8 cellular contexts compared by ENCODE assay signal in the genomic region with DNA sequence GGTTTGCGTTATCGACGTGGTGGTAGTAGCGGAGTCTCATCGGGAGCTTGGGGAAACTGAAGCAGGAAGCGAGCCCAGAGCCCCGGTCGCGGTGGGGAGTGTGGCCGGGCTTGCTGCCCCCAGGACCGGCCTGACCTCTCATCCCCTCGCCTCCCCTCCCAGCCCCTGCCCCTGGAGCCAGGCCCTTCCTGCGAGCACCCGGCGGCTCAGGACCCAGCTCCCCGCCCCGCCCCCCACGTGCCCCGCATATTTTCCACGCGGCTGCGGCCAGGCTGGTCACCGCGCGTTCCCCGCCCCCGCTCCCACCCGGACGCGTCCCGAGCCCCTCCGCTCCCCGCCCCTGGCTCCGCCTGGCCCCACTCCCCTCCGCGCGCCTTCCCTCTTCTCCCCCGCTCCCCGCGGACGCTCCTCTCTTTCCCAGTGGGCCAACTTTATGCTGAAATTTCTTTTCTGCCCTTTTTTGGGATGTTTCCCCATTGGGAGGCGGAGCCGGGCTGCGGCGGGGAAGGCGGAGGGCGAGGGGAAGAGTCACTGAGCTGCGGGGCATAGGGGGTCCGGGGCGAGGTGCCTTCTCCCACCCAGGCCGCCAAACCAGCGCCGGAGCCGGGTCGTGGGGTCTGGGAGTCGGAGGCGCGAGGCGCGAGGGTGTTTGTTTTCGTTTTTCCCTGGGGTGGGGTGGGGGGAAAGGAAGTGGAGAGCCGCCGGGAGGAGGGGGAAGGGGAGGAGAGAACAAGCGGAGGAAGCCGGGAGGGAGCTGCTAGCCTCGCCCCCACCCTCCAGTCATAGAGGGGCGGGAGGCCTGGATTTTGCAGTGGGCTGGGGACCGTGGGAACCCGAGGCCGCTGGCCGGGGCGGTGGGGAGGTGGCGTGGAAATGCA. TPM values are rescaled to one million over a fixed set of nuclear protein-coding genes. Genes with fewer than 3 reads are reported as not detected.
DNase-seq lines count a peak whose midpoint lies in the region; ATAC-seq and TF ChIP-seq lines count a peak whose summit lies in the region.

No MANE protein-coding gene starts in this region.

- CTCF ChIA-PET in activated CD4-positive, alpha-beta T cell treated with anti-CD3 and anti-CD28 coated beads for 36 hours (lab: Charles Lee): interaction anchor here (1.1 to 1.9 kb wide), 4 partner anchors 21 to 79 kb away, joined by 3 to 6 read pairs (median 4); no protein-coding TSS in a partner anchor

- WGBS in tibial nerve, 2 donors: 1 to 2% methylated on average over 45 to 53 of the region's 73 CpGs

- H3K36me3 ChIP-seq in tibial nerve: peaks cover 0 to 7% (median 0%) of the 10 kb centered on the region in 3 donors

- POLR2A ChIA-PET in activated CD4-positive, alpha-beta T cell treated with anti-CD3 and anti-CD28 coated beads for 36 hours (lab: Charles Lee): interaction anchor here (0.6 to 1.1 kb wide), 3 partner anchors 41 to 87 kb away, joined by 3 read pairs; no protein-coding TSS in a partner anchor

- peaks cover 0 to 68% (median 8%) of the 10 kb centered on the region in 4 donors for H3K4me1 ChIP-seq in tibial nerve

- H3K9me3 Mint-ChIP-seq in activated CD4-positive, alpha-beta T cell treated with anti-CD3 and anti-CD28 coated beads for 36 hours (ENCODE audit: low read depth): no peaks in the 10 kb centered on the region
- no peaks in the 10 kb centered on the region for H3K9me3 Mint-ChIP-seq in naive B cell

- peaks cover 23% of the 10 kb centered on the region for H3K4me1 Mint-ChIP-seq in activated CD4-positive, alpha-beta T cell treated with anti-CD3 and anti-CD28 coated beads for 36 hours
- peaks cover 10 to 16% (median 13%) of the 10 kb centered on the region in 3 donors for H3K4me1 Mint-ChIP-seq in naive B cell

- H3K27ac Mint-ChIP-seq in activated CD4-positive, alpha-beta T cell treated with anti-CD3 and anti-CD28 coated beads for 36 hours: peak overlapping the region; percentile 47
- H3K27ac Mint-ChIP-seq in naive B cell: peak overlapping the region in 5 of 6 donors; percentile 43 to 89 (median 73)

- peak in 1 of 2 donors; percentile 24 for TF ChIP-seq POLR2A in tibial nerve (IDR thresholded peaks at IDR 0.05)

- ATAC-seq in activated CD4-positive, alpha-beta T cell treated with anti-CD3 and anti-CD28 coated beads for 36 hours: no peak
- ATAC-seq in naive B cell (ENCODE audit: low read depth in 2 of 2): peak; percentile 43 to 45
- no peak for ATAC-seq in GM18520 (IDR thresholded peaks at IDR 0.05; ENCODE audit: unreplicated experiment)

- no peaks in the 10 kb centered on the region for H3K27me3 Mint-ChIP-seq in activated CD4-positive, alpha-beta T cell treated with anti-CD3 and anti-CD28 coated beads for 36 hours
- no peaks in the 10 kb centered on the region for H3K27me3 Mint-ChIP-seq in naive B cell

- peak overlapping the region; percentile 79 for H3K4me3 ChIP-seq in fibroblast of the aortic adventitia (ENCODE audit: low read depth, low read length)
- peak overlapping the region; percentile 63 to 92 (median 75) for H3K4me3 ChIP-seq in tibial nerve

- H3K36me3 Mint-ChIP-seq in activated CD4-positive, alpha-beta T cell treated with anti-CD3 and anti-CD28 coated beads for 36 hours (ENCODE audit: low read depth): peaks cover under 1% of the 10 kb centered on the region
- H3K36me3 Mint-ChIP-seq in naive B cell: no peaks in the 10 kb centered on the region

- DNase-seq in activated CD4-positive, alpha-beta T cell treated with anti-CD3 and anti-CD28 coated beads for 36 hours: peak; percentile 56
- no peak for DNase-seq in activated CD4-positive, alpha-beta T cell treated with anti-CD3 and anti-CD28 coated beads for 1 hour
- DNase-seq in NOMO-1 treated with dmso at 0.1 percent for 144 hours (lab: John Stamatoyannopoulos, UW; ENCODE audit: unreplicated experiment) (peak; percentile 27), fibroblast of the aortic adventitia (ENCODE audit: low read depth) (peak; percentile 71), naive B cell (no peak), tibial nerve (ENCODE audit: low spot score in 2 of 2) (peak; percentile 60 to 66)
- DNase-seq in activated effector memory CD4-positive, alpha-beta T cell treated with anti-CD3 and anti-CD28 coated beads, Interleukin-2, amount 50 U/mL, for 16 hours: peak; percentile 79

- peak overlapping the region; percentile 93 to 97 (median 95) for H3K27ac ChIP-seq in tibial nerve

- intact Hi-C loops in activated CD4-positive, alpha-beta T cell treated with anti-CD3 and anti-CD28 coated beads for 36 hours (cut with DNase I, micrococcal nuclease): loop anchor here in 1 of 2 experiments (2.0 kb wide), 1 partner anchor 42 kb away; the partner anchor contains the start of genes CREB3 and TLN1

- no peaks in the 10 kb centered on the region for H3K9me3 ChIP-seq in tibial nerve

- TF ChIP-seq CTCF in fibroblast of the aortic adventitia (IDR thresholded peaks at IDR 0.05; ENCODE audit: insufficient read depth, low read length) (no peak), tibial nerve (IDR thresholded peaks at IDR 0.05) (no peak)

- TF ChIP-seq EP300 in tibial nerve (IDR thresholded peaks at IDR 0.05): peak in 1 of 2 donors; percentile 75

- peak overlapping the region; percentile 71 for H3K4me3 Mint-ChIP-seq in activated CD4-positive, alpha-beta T cell treated with anti-CD3 and anti-CD28 coated beads for 36 hours
- peak overlapping the region; percentile 87 to 98 (median 93) for H3K4me3 Mint-ChIP-seq in naive B cell

- H3K27me3 ChIP-seq in tibial nerve: no peaks in the 10 kb centered on the region

RNA-seq across cellular contexts. Expression of gene TPM2, which starts 1.0 kb away (rescaled TPM):
- total RNA-seq in activated CD4-positive, alpha-beta T cell treated with anti-CD3 and anti-CD28 coated beads for 36 hours: 1 to 10 TPM; 4.3 to 5.5 TPM
- total RNA-seq in fibroblast of the aortic adventitia (ENCODE audit: low replicate concordance) (484 and 2,099 TPM in 2 replicates), tibial nerve (100 to 1,000 TPM; 229 to 350 (median 289) TPM)
- under 1 TPM in 1 of 6 donors, not detected in 5; 0.52 TPM for polyA plus RNA-seq in naive B cell (ENCODE audit: low read depth in 6 of 6)

RNA-seq across cellular contexts. Expression of gene CA9, which starts 17.0 kb away (rescaled TPM):
- 1 to 10 TPM; 2.9 to 3.1 TPM for total RNA-seq in activated CD4-positive, alpha-beta T cell treated with anti-CD3 and anti-CD28 coated beads for 36 hours
- total RNA-seq in fibroblast of the aortic adventitia (ENCODE audit: low replicate concordance) (0.45 and 1.5 TPM in 2 replicates), tibial nerve (under 1 TPM in 1 of 4 donors, not detected in 3; 0.84 TPM)
- polyA plus RNA-seq in naive B cell (ENCODE audit: low read depth in 6 of 6): not detected

RNA-seq across cellular contexts. Expression of gene ARHGEF39, which starts 25.7 kb away (rescaled TPM):
- total RNA-seq in activated CD4-positive, alpha-beta T cell treated with anti-CD3 and anti-CD28 coated beads for 36 hours: 10 to 100 TPM; 19.1 to 23.1 TPM
- total RNA-seq in fibroblast of the aortic adventitia (ENCODE audit: low replicate concordance) (3.9 TPM in 1 of 2 replicates, not detected in the other), tibial nerve (1 to 10 TPM in 2 of 4 donors, under 1 TPM in 1, not detected in 1; 0.20 to 4.8 (median 1.0) TPM)
- polyA plus RNA-seq in naive B cell (ENCODE audit: low read depth in 6 of 6): 1 to 10 TPM in 5 of 6 donors, under 1 TPM in 1; 0.90 to 4.0 (median 2.4) TPM

RNA-seq across cellular contexts. Expression of gene CCDC107, which starts 32.6 kb away (rescaled TPM):
- total RNA-seq in activated CD4-positive, alpha-beta T cell treated with anti-CD3 and anti-CD28 coated beads for 36 hours: 10 to 100 TPM in 1 of 2 experiments, 1 to 10 TPM in 1; 7.9 to 10.4 TPM
- total RNA-seq in fibroblast of the aortic adventitia (ENCODE audit: low replicate concordance): 6.1 and 10.9 TPM in 2 replicates
- 10 to 100 TPM; 42.7 to 60.2 (median 51.5) TPM for polyA plus RNA-seq in naive B cell (ENCODE audit: low read depth in 6 of 6)
- 10 to 100 TPM; 41.6 to 58.8 (median 47.8) TPM for total RNA-seq in tibial nerve

RNA-seq across cellular contexts. Expression of gene RMRP, which starts 32.9 kb away (rescaled TPM):
- over 10,000 TPM in 1 of 2 experiments, 100 to 1,000 TPM in 1; 894 to 11,462 TPM for total RNA-seq in activated CD4-positive, alpha-beta T cell treated with anti-CD3 and anti-CD28 coated beads for 36 hours
- total RNA-seq in fibroblast of the aortic adventitia (ENCODE audit: low replicate concordance) (966 and 30,763 TPM in 2 replicates), tibial nerve (1,000 to 10,000 TPM in 3 of 4 donors, 100 to 1,000 TPM in 1; 649 to 2,915 (median 1,530) TPM)
- 10 to 100 TPM in 4 of 6 donors, not detected in 2; 41.0 to 72.3 (median 56.5) TPM for polyA plus RNA-seq in naive B cell (ENCODE audit: low read depth in 6 of 6)

Comparison
In these comparisons a context has a peak if more than half of its experiments do, and no peak if none do; other contexts are left out.
1. DNase-seq: peak in activated CD4-positive, alpha-beta T cell treated with anti-CD3 and anti-CD28 coated beads for 36 hours (single experiment), NOMO-1 treated with dmso at 0.1 percent for 144 hours (single experiment), activated effector memory CD4-positive, alpha-beta T cell treated with anti-CD3 and anti-CD28 coated beads, Interleukin-2, amount 50 U/mL, for 16 hours (single experiment), fibroblast of the aortic adventitia (single experiment) and tibial nerve (2 of 2); none in activated CD4-positive, alpha-beta T cell treated with anti-CD3 and anti-CD28 coated beads for 1 hour (single experiment) and naive B cell (single experiment).
2. ATAC-seq: peak in naive B cell (2 of 2); none in activated CD4-positive, alpha-beta T cell treated with anti-CD3 and anti-CD28 coated beads for 36 hours (single experiment) and GM18520 (single experiment).
3. RNA of gene TPM2, which starts 1.0 kb away (total RNA-seq): 484 to 2,099 TPM in fibroblast of the aortic adventitia and 229 to 350 TPM in tibial nerve; 4.3 to 5.5 TPM in activated CD4-positive, alpha-beta T cell treated with anti-CD3 and anti-CD28 coated beads for 36 hours; every median in the first group is over 10 times any median in the second.